Comparison of ENCODE assay signal across 15 cellular contexts in genomic region chr10:121159670-121160069, GRCh38.
DNase-seq lines count a peak whose midpoint lies in the region; ATAC-seq and TF ChIP-seq lines count a peak whose summit lies in the region.
"Had no signal": no experiment of that assay in that cellular context is flagged by ENCODE, and none has a peak within 500 bp of the region (broad histone marks: within the 10 kb centered on the region; RNA-seq: fewer than 3 reads in every experiment).

No MANE protein-coding gene starts in this region.

- intact Hi-C loops in adrenal gland (cut with DNase I) = no loop called here

- H3K27me3 ChIP-seq in OCI-LY3 (ENCODE audit: low read depth, low read length) (peaks cover 58% of the 10 kb centered on the region), hepatocyte (no peaks in the 10 kb centered on the region), adrenal gland (no peaks in the 10 kb centered on the region)

- no peaks in the 10 kb centered on the region for H3K9me2 ChIP-seq in hepatocyte (replicated peaks; ENCODE audit: insufficient read depth)

- no peak overlapping the region for H3K9ac ChIP-seq in OCI-LY3 (ENCODE audit: low read length)

- H3K9me3 ChIP-seq in OCI-LY3 (ENCODE audit: insufficient read depth, low read length) = no peaks in the 10 kb centered on the region; the same call in 1 of the 2 replicates
- no peaks in the 10 kb centered on the region for H3K9me3 ChIP-seq in hepatocyte (ENCODE audit: low read depth)
- no peaks in the 10 kb centered on the region for H3K9me3 ChIP-seq in adrenal gland (replicated peaks in 1 of 3)

- H3K4me1 ChIP-seq in OCI-LY3 (ENCODE audit: low read length) (peaks cover 27% of the 10 kb centered on the region), hepatocyte (ENCODE audit: insufficient read depth) (peaks cover 11% of the 10 kb centered on the region), adrenal gland (replicated peaks in 1 of 2) (no peaks in the 10 kb centered on the region)

- H3K79me2 ChIP-seq in OCI-LY3 (ENCODE audit: low read length) = no peaks in the 10 kb centered on the region
- no peaks in the 10 kb centered on the region for H3K79me2 ChIP-seq in hepatocyte

- H3K27ac ChIP-seq in OCI-LY3 (ENCODE audit: low read length) = peak overlapping the region; percentile 51
- H3K27ac ChIP-seq in hepatocyte = peak overlapping the region; percentile 46
- H3K27ac ChIP-seq in adrenal gland = no peak overlapping the region
- H3K27ac ChIP-seq: thoracic aorta had no signal

- H3K4me3 ChIP-seq in OCI-LY3 (ENCODE audit: low read length) (peak overlapping the region; percentile 7; the same call in 1 of the 2 replicates), hepatocyte (no peak overlapping the region), adrenal gland (no peak overlapping the region)
- H3K4me3 ChIP-seq: GM23338, thoracic aorta had no signal

- no peaks in the 10 kb centered on the region for H3K9me3 Mint-ChIP-seq in activated CD4-positive, alpha-beta T cell treated with anti-CD3 and anti-CD28 coated beads, Interleukin-2, amount 10 ng/mL, durations not matched to agents 7 days and 5 days

- no peak overlapping the region for H3K27ac Mint-ChIP-seq in activated CD4-positive, alpha-beta T cell treated with anti-CD3 and anti-CD28 coated beads, Interleukin-2, amount 10 ng/mL, durations not matched to agents 7 days and 5 days
- H3K27ac Mint-ChIP-seq: endodermal cell, GM23338, immature natural killer cell, memory B cell, nephron progenitor cell had no signal

- H3K4me3 Mint-ChIP-seq in activated CD4-positive, alpha-beta T cell treated with anti-CD3 and anti-CD28 coated beads, Interleukin-2, amount 10 ng/mL, durations not matched to agents 7 days and 5 days = no peak overlapping the region
- H3K4me3 Mint-ChIP-seq: endodermal cell, GM23338, immature natural killer cell, memory B cell, nephron progenitor cell had no signal

- DNase-seq in activated CD4-positive, alpha-beta T cell treated with anti-CD3 and anti-CD28 coated beads for 48 hours = peak; percentile 32
- DNase-seq in activated CD4-positive, alpha-beta T cell treated with anti-CD3 and anti-CD28 coated beads, Interleukin-2, amount 10 ng/mL, durations not matched to agents 7 days and 5 days = no peak
- DNase-seq in hepatocyte (ENCODE audit: low spot score) = no peak
- DNase-seq in adrenal gland = no peak
- DNase-seq: endodermal cell, immature natural killer cell, NCI-H1436, nephron progenitor cell had no signal

- POLR2A ChIA-PET in activated CD4-positive, alpha-beta T cell treated with anti-CD3 and anti-CD28 coated beads, Interleukin-2, amount 10 ng/mL, durations not matched to agents 7 days and 5 days (lab: Charles Lee) = no interaction called here

- ATAC-seq in GM19463 (IDR thresholded peaks at IDR 0.05; ENCODE audit: unreplicated experiment) (peak; percentile 63), GM21825 (IDR thresholded peaks at IDR 0.05; ENCODE audit: unreplicated experiment) (no peak), HG03108 (IDR thresholded peaks at IDR 0.05; ENCODE audit: unreplicated experiment) (no peak)
- ATAC-seq: GM23338 had no signal

- CTCF ChIA-PET in activated CD4-positive, alpha-beta T cell treated with anti-CD3 and anti-CD28 coated beads, Interleukin-2, amount 10 ng/mL, durations not matched to agents 7 days and 5 days (lab: Charles Lee) = no interaction called here

- no peak for TF ChIP-seq CTCF in OCI-LY3 (IDR thresholded peaks at IDR 0.05; ENCODE audit: low read depth, low read length)
- TF ChIP-seq CTCF in hepatocyte (IDR thresholded peaks at IDR 0.05; ENCODE audit: poor library complexity) = no peak
- TF ChIP-seq CTCF in adrenal gland (IDR thresholded peaks at IDR 0.05) = no peak

- no peaks in the 10 kb centered on the region for H4K20me1 ChIP-seq in OCI-LY3 (ENCODE audit: insufficient read depth, low read length)
- H4K20me1 ChIP-seq in hepatocyte (ENCODE audit: insufficient read depth, poor library complexity, severe bottlenecking) = no peaks in the 10 kb centered on the region

- H3K4me2 ChIP-seq in OCI-LY3 (ENCODE audit: low read length) (peak overlapping the region; percentile 32), hepatocyte (no peak overlapping the region)
- H3K4me2 ChIP-seq: GM23338 had no signal

- H3K36me3 Mint-ChIP-seq in activated CD4-positive, alpha-beta T cell treated with anti-CD3 and anti-CD28 coated beads, Interleukin-2, amount 10 ng/mL, durations not matched to agents 7 days and 5 days (ENCODE audit: low read depth) = no peaks in the 10 kb centered on the region
- H3K36me3 Mint-ChIP-seq: immature natural killer cell, memory B cell had no signal

- WGBS in hepatocyte (ENCODE audit: low lambda C conversion rate, missing lambda C conversion rate) = 95% methylated on average over 5 of the region's 5 CpGs
- WGBS in adrenal gland, 4 donors = 81 to 95% (median 89%) methylated on average over 5 of the region's 5 CpGs

- H3K27me3 Mint-ChIP-seq in activated CD4-positive, alpha-beta T cell treated with anti-CD3 and anti-CD28 coated beads, Interleukin-2, amount 10 ng/mL, durations not matched to agents 7 days and 5 days = no peaks in the 10 kb centered on the region

- H2AFZ ChIP-seq in OCI-LY3 (ENCODE audit: low read depth, low read length) (no peak overlapping the region), hepatocyte (no peak overlapping the region)
- H2AFZ ChIP-seq: GM23338 had no signal

- no peak for TF ChIP-seq POLR2A in adrenal gland (IDR thresholded peaks at IDR 0.05)

- H3K4me1 Mint-ChIP-seq in activated CD4-positive, alpha-beta T cell treated with anti-CD3 and anti-CD28 coated beads, Interleukin-2, amount 10 ng/mL, durations not matched to agents 7 days and 5 days = no peaks in the 10 kb centered on the region
- H3K4me1 Mint-ChIP-seq: GM23338, immature natural killer cell, memory B cell had no signal

- H3K36me3 ChIP-seq in OCI-LY3 (replicated peaks; ENCODE audit: low read depth, low read length) (no peaks in the 10 kb centered on the region), hepatocyte (replicated peaks; ENCODE audit: insufficient read depth, low read depth) (no peaks in the 10 kb centered on the region), adrenal gland (replicated peaks in 1 of 2) (no peaks in the 10 kb centered on the region)
- H3K36me3 ChIP-seq: thoracic aorta had no signal

Comparison
In these comparisons a context has a peak if more than half of its experiments do, and no peak if none do; other contexts are left out.
1. H3K27ac ChIP-seq: peak in OCI-LY3 (single experiment) and hepatocyte (single experiment); none in adrenal gland (0 of 5).